ENCODE assay signal across 1 cellular context in genomic region chr4:37188100-37188499, GRCh38.
TF ChIP-seq lines count a peak whose summit lies in the region.

No MANE protein-coding gene starts in this region.

TF ChIP-seq in WTC11, 78 proteins besides CTCF, POLR2A, EP300 and RAD21:
- TF ChIP-seq AFF4 (CRISPR knock-in tag; IDR thresholded peaks at IDR 0.05; ENCODE audit: borderline replicate concordance) (no peak), TP53 (CRISPR knock-in tag; IDR thresholded peaks at IDR 0.05) (no peak), OVOL2 (CRISPR knock-in tag; IDR thresholded peaks at IDR 0.05; ENCODE audit: borderline replicate concordance) (no peak)
- TF ChIP-seq, protein P1, sequence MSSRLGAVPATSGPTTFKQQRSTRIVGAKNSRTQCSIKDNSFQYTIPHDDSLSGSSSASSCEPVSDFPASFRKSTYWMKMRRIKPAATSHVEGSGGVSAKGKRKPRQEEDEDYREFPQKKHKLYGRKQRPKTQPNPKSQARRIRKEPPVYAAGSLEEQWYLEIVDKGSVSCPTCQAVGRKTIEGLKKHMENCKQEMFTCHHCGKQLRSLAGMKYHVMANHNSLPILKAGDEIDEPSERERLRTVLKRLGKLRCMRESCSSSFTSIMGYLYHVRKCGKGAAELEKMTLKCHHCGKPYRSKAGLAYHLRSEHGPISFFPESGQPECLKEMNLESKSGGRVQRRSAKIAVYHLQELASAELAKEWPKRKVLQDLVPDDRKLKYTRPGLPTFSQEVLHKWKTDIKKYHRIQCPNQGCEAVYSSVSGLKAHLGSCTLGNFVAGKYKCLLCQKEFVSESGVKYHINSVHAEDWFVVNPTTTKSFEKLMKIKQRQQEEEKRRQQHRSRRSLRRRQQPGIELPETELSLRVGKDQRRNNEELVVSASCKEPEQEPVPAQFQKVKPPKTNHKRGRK (CRISPR knock-in tag; IDR thresholded peaks at IDR 0.05; ENCODE audit: borderline replicate concordance): no peak
TF ChIP-seq in WTC11: peak in this region for 0.
